8 cellular contexts compared by ENCODE assay signal in genomic region chr6:53794073-53794719, GRCh38. TPM values are rescaled to one million over a fixed set of nuclear protein-coding genes. Genes with fewer than 3 reads are reported as not detected.
DNase-seq lines count a peak whose midpoint lies in the region; ATAC-seq and TF ChIP-seq lines count a peak whose summit lies in the region.

No MANE protein-coding gene starts in this region.

- DNase-seq in Caki2 (ENCODE audit: low read depth) (peak; percentile 78), fibroblast of the aortic adventitia (ENCODE audit: low read depth) (peak; percentile 77)
- no peak for DNase-seq in activated T-helper 2 cell treated with anti-CD3 and anti-CD28 coated beads, Interferon-gamma antibody, Interleukin-2, Interleukin-4, amounts not matched to agents 10 μg/mL and 5 μg/mL and 100 μg/mL, durations not matched to agents 14 hours and 24 hours and 36 hours (ENCODE audit: low spot score)

- H3K27me3 Mint-ChIP-seq in activated T-helper 2 cell treated with anti-CD3 and anti-CD28 coated beads, Interferon-gamma antibody, Interleukin-2, Interleukin-4, amounts not matched to agents 10 μg/mL and 5 μg/mL and 100 μg/mL, durations not matched to agents 14 hours and 24 hours and 36 hours (ENCODE audit: low read depth), result peaks cover 45% of the 10 kb centered on the region
- H3K27me3 Mint-ChIP-seq in nephron (ENCODE audit: low read depth), result peaks cover 7% of the 10 kb centered on the region

- H3F3A ChIP-seq in OCI-LY1 (ENCODE audit: insufficient read depth, low read length), result 0 out of 2 replicates have a peak, but pooled peaks cover 3% of the 10 kb centered on the region

- no peaks in the 10 kb centered on the region for H3K36me3 Mint-ChIP-seq in activated T-helper 2 cell treated with anti-CD3 and anti-CD28 coated beads, Interferon-gamma antibody, Interleukin-2, Interleukin-4, amounts not matched to agents 10 μg/mL and 5 μg/mL and 100 μg/mL, durations not matched to agents 14 hours and 24 hours and 36 hours (ENCODE audit: low read depth)
- peaks cover 15% of the 10 kb centered on the region for H3K36me3 Mint-ChIP-seq in nephron (ENCODE audit: low read depth)

- in situ Hi-C loops in Caki2 (cut with HindIII; ENCODE audit: low pct_unique_long_range_greater_than_20kb, low sequenced_read_pairs), result no loop called here

- H3K4me1 Mint-ChIP-seq in activated T-helper 2 cell treated with anti-CD3 and anti-CD28 coated beads, Interferon-gamma antibody, Interleukin-2, Interleukin-4, amounts not matched to agents 10 μg/mL and 5 μg/mL and 100 μg/mL, durations not matched to agents 14 hours and 24 hours and 36 hours (ENCODE audit: low read depth), result peaks cover 25% of the 10 kb centered on the region
- H3K4me1 Mint-ChIP-seq in nephron, result peaks cover 39% of the 10 kb centered on the region

- H3K27me3 ChIP-seq in OCI-LY1 (ENCODE audit: insufficient read depth, low read length), result no peaks in the 10 kb centered on the region

- H3K4me1 ChIP-seq in OCI-LY1 (ENCODE audit: insufficient read depth, low read length, severe bottlenecking), result peaks cover 25% of the 10 kb centered on the region

- no peaks in the 10 kb centered on the region for H3K9me2 ChIP-seq in OCI-LY1 (ENCODE audit: low read depth, low read length)

- peak overlapping the region; percentile 88 for H3K4me3 Mint-ChIP-seq in activated T-helper 2 cell treated with anti-CD3 and anti-CD28 coated beads, Interferon-gamma antibody, Interleukin-2, Interleukin-4, amounts not matched to agents 10 μg/mL and 5 μg/mL and 100 μg/mL, durations not matched to agents 14 hours and 24 hours and 36 hours (ENCODE audit: low read depth)
- H3K4me3 Mint-ChIP-seq in nephron, result peak overlapping the region; percentile 95 to 96 (median 95)

- no peaks in the 10 kb centered on the region for H4K20me1 ChIP-seq in OCI-LY1 (ENCODE audit: insufficient read depth, low read length)

- peak overlapping the region; percentile 66 for H3K9ac ChIP-seq in OCI-LY1 (ENCODE audit: low read length)

- no peaks in the 10 kb centered on the region for H3K9me3 Mint-ChIP-seq in activated T-helper 2 cell treated with anti-CD3 and anti-CD28 coated beads, Interferon-gamma antibody, Interleukin-2, Interleukin-4, amounts not matched to agents 10 μg/mL and 5 μg/mL and 100 μg/mL, durations not matched to agents 14 hours and 24 hours and 36 hours
- H3K9me3 Mint-ChIP-seq in nephron, result peaks cover 10% of the 10 kb centered on the region

- ATAC-seq in GM19455 (IDR thresholded peaks at IDR 0.05; ENCODE audit: unreplicated experiment), result peak; percentile 54
- peak; percentile 33 for ATAC-seq in HG03520 (IDR thresholded peaks at IDR 0.05; ENCODE audit: unreplicated experiment)

- no peaks in the 10 kb centered on the region for H3K79me2 ChIP-seq in OCI-LY1 (ENCODE audit: insufficient read depth, low read length)

- TF ChIP-seq CTCF in OCI-LY1 (IDR thresholded peaks at IDR 0.05; ENCODE audit: low read length) (peak; percentile 51), fibroblast of the aortic adventitia (IDR thresholded peaks at IDR 0.05; ENCODE audit: insufficient read depth, low read length) (peak; percentile 47), nephron (IDR thresholded peaks at IDR 0.05; ENCODE audit: unreplicated experiment in 3 of 3) (peak; percentile 24 to 52 (median 44))

- H3K4me3 ChIP-seq in OCI-LY1 (ENCODE audit: low read depth, low read length, poor library complexity, severe bottlenecking) (peak overlapping the region; percentile 72), fibroblast of the aortic adventitia (ENCODE audit: low read depth, low read length) (peak overlapping the region; percentile 80)

- H3K27ac ChIP-seq in OCI-LY1 (ENCODE audit: low read depth, low read length, poor library complexity, severe bottlenecking) (peak overlapping the region; percentile 84), temporal lobe (ENCODE audit: low read depth, low read length) (peak overlapping the region; percentile 75)

- peaks cover 3% of the 10 kb centered on the region; the same call in 1 of the 2 replicates for H3K9me3 ChIP-seq in OCI-LY1 (ENCODE audit: low read length)

- 0 out of 2 replicates have a peak overlapping the region, but pooled peaks have one; percentile 29 for H2AFZ ChIP-seq in OCI-LY1 (ENCODE audit: low read length)

- H3K4me2 ChIP-seq in OCI-LY1 (ENCODE audit: low read length), result peak overlapping the region; percentile 77

- no peaks in the 10 kb centered on the region; the same call in 1 of the 2 replicates for H3K36me3 ChIP-seq in OCI-LY1 (ENCODE audit: insufficient read depth, low read length)

- intact Hi-C loops in activated T-helper 2 cell treated with anti-CD3 and anti-CD28 coated beads, Interferon-gamma antibody, Interleukin-2, Interleukin-4, amounts not matched to agents 10 μg/mL and 5 μg/mL and 100 μg/mL, durations not matched to agents 14 hours and 24 hours and 36 hours (cut with micrococcal nuclease), result loop anchor here (2.0 to 10.0 kb wide), 3 partner anchors 61 to 249 kb away; partner anchors contain the start of gene GCLC

- H3K27ac Mint-ChIP-seq in activated T-helper 2 cell treated with anti-CD3 and anti-CD28 coated beads, Interferon-gamma antibody, Interleukin-2, Interleukin-4, amounts not matched to agents 10 μg/mL and 5 μg/mL and 100 μg/mL, durations not matched to agents 14 hours and 24 hours and 36 hours, result peak overlapping the region; percentile 74
- H3K27ac Mint-ChIP-seq in nephron, result peak overlapping the region; percentile 97 to 99 (median 99)

RNA-seq across cellular contexts. Expression of gene LRRC1, which starts 0.6 kb away (rescaled TPM):
- total RNA-seq in Caki2 (2014; rRNA removed; shearing (Covaris generic); ENCODE audit: low replicate concordance), result 4.9 and 10.3 TPM in 2 replicates
- total RNA-seq in activated T-helper 2 cell treated with anti-CD3 and anti-CD28 coated beads, Interferon-gamma antibody, Interleukin-2, Interleukin-4, amounts not matched to agents 10 μg/mL and 5 μg/mL and 100 μg/mL, durations not matched to agents 14 hours and 24 hours and 36 hours, result 1.9 and 3.4 TPM in 2 replicates
- total RNA-seq in fibroblast of the aortic adventitia (ENCODE audit: low replicate concordance), result 2.5 and 8.3 TPM in 2 replicates
- total RNA-seq in temporal lobe, result 10.1 TPM
